Comparison of ENCODE assay signal across 22 cellular contexts in the genomic region with DNA sequence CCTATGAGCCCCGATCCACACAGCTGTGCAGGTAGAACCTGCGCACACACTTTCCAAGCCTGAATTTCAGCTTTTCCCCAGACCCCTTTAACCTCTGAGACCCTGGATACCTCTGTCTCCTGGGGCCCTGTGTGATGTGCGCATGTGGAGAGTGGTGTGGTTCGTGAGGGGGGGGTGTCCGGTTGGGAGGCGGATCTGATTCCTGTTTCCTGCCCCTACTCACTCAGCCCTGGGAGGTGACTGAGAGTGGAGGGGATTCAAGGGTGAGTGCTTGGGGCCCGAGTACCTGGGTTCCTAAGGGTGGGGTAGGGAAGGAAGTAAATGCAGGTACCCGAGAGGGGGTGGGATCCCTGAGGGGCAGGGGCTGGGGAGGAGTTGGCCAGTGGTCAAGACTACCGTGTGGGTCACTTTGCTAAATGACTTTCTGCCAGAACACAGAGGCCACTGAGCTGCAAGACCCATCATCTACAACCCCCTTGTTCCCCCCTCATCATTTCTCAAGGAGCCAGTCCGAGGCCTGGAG. TPM values are rescaled to one million over a fixed set of nuclear protein-coding genes. Genes with fewer than 3 reads are reported as not detected.
DNase-seq lines count a peak whose midpoint lies in the region; ATAC-seq and TF ChIP-seq lines count a peak whose summit lies in the region.
"Had no signal": no experiment of that assay in that cellular context is flagged by ENCODE, and none has a peak within 500 bp of the region (broad histone marks: within the 10 kb centered on the region; RNA-seq: fewer than 3 reads in every experiment).

No MANE protein-coding gene starts in this region.

- H3K4me2 ChIP-seq in osteoblast (ENCODE audit: insufficient read depth, low read length), result no peak overlapping the region

- H4K20me1 ChIP-seq in osteoblast (ENCODE audit: insufficient read depth, low read length), result no peaks in the 10 kb centered on the region

- ATAC-seq in left colon (no peak), GM21717 (IDR thresholded peaks at IDR 0.05; ENCODE audit: unreplicated experiment) (no peak), GM21825 (IDR thresholded peaks at IDR 0.05; ENCODE audit: unreplicated experiment) (no peak)
- ATAC-seq: PC-3, SK-N-SH treated with all-trans-retinoic acid at 6 μM for 48 hours had no signal

- TF ChIP-seq CTCF in left ventricle myocardium inferior (IDR thresholded peaks at IDR 0.05; ENCODE audit: borderline replicate concordance), result no peak
- TF ChIP-seq CTCF in osteoblast (IDR thresholded peaks at IDR 0.05; ENCODE audit: extremely low read depth, low read depth, low read length), result no peak
- no peak for TF ChIP-seq CTCF in tibial artery (IDR thresholded peaks at IDR 0.05)

- H3K27me3 ChIP-seq in left ventricle myocardium inferior (ENCODE audit: low read depth) (peaks cover 44% of the 10 kb centered on the region), osteoblast (ENCODE audit: insufficient read depth, low read length) (peaks cover 46% of the 10 kb centered on the region), tibial artery (peaks cover 0 to 50% of the 10 kb centered on the region in 2 donors)

- intact Hi-C loops in left ventricle myocardium inferior (cut with micrococcal nuclease), result loop anchor here (10.0 kb wide), 1 partner anchor 54 kb away; no protein-coding TSS in a partner anchor
- intact Hi-C loops in tibial artery (cut with DNase I; ENCODE audit: low total_unique reads), result loop anchor here (5.0 kb wide), 1 partner anchor 48 kb away; no protein-coding TSS in a partner anchor
- intact Hi-C loops in left colon (cut with DNase I, micrococcal nuclease), result no loop called here

- H3K79me2 ChIP-seq in osteoblast (ENCODE audit: insufficient read depth, low read length), result no peaks in the 10 kb centered on the region

- H3K27ac ChIP-seq in left ventricle myocardium inferior (replicated peaks) (peak overlapping the region; percentile 95), osteoblast (ENCODE audit: low read depth, low read length) (no peak overlapping the region), tibial artery (no peak overlapping the region)
- H3K27ac ChIP-seq: prostate gland had no signal

- peak; percentile 16 to 61 for DNase-seq in dermis microvascular lymphatic vessel endothelial cell (ENCODE audit: low read depth in 2 of 2)
- DNase-seq in left ventricle myocardium inferior, result peak; percentile 46
- peak; percentile 59 for DNase-seq in osteoblast (ENCODE audit: insufficient read length, low spot score, missing footprints)
- DNase-seq in tibial artery, result no peak
- no peak for DNase-seq in left colon
- no peak for DNase-seq in NCI-H1930 (lab: John Stamatoyannopoulos, UW)
- DNase-seq: activated CD4-positive, alpha-beta T cell treated with anti-CD3 and anti-CD28 coated beads, Interleukin-2, amount 10 ng/mL, durations not matched to agents 7 days and 5 days; activated CD8-positive, alpha-beta memory T cell treated with anti-CD3 and anti-CD28 coated beads, Interleukin-2, amount 50 U/mL, for 48 hours; Caco-2; cortex of kidney; erythroblast; hypothalamus; KG1; kidney glomerular epithelial cell; naive B cell; NCI-H1092; PC-3 had no signal

- H3K36me3 ChIP-seq in left ventricle myocardium inferior, result no peaks in the 10 kb centered on the region
- H3K36me3 ChIP-seq in osteoblast (ENCODE audit: insufficient read depth, low read length), result no peaks in the 10 kb centered on the region
- no peaks in the 10 kb centered on the region for H3K36me3 ChIP-seq in tibial artery
- H3K36me3 ChIP-seq: prostate gland had no signal

- H3K4me1 ChIP-seq in left ventricle myocardium inferior (peaks cover 41% of the 10 kb centered on the region), osteoblast (ENCODE audit: insufficient read depth, low read length) (no peaks in the 10 kb centered on the region), tibial artery (peaks cover 0 to 12% (median 7%) of the 10 kb centered on the region in 4 donors)
- H3K4me1 ChIP-seq: Caco-2, prostate gland had no signal

- no peak overlapping the region for H2AFZ ChIP-seq in osteoblast (ENCODE audit: low read length)

- H3K4me3 ChIP-seq in left ventricle myocardium inferior (peak overlapping the region; percentile 68), osteoblast (ENCODE audit: insufficient read depth, low read length) (no peak overlapping the region), tibial artery (peak overlapping the region; percentile 5 to 16)
- H3K4me3 ChIP-seq: prostate gland had no signal

- H3K9me3 ChIP-seq in left ventricle myocardium inferior (replicated peaks) (no peaks in the 10 kb centered on the region), osteoblast (ENCODE audit: low read depth, low read length) (no peaks in the 10 kb centered on the region), tibial artery (no peaks in the 10 kb centered on the region)
- H3K9me3 ChIP-seq: Caco-2, prostate gland had no signal

RNA-seq across cellular contexts. Expression of gene ARHGEF15, which starts 0.6 kb away (rescaled TPM):
- total RNA-seq in dermis microvascular lymphatic vessel endothelial cell, result 7.6 and 12.1 TPM in 2 replicates
- total RNA-seq in left ventricle myocardium inferior, result 19.4 TPM
- total RNA-seq in osteoblast, result not detected in 2 replicates
- total RNA-seq in left colon, result 1 to 10 TPM; 1.7 to 2.6 TPM
- total RNA-seq: activated CD4-positive, alpha-beta T cell treated with anti-CD3 and anti-CD28 coated beads, Interleukin-2, amount 10 ng/mL, durations not matched to agents 7 days and 5 days; Caco-2; PC-3 had no signal

RNA-seq across cellular contexts. Expression of gene SLC25A35, which starts 15.5 kb away (rescaled TPM):
- 0.39 and 0.63 TPM in 2 replicates for total RNA-seq in dermis microvascular lymphatic vessel endothelial cell
- 1.3 TPM for total RNA-seq in left ventricle myocardium inferior
- 1.1 and 2.1 TPM in 2 replicates for total RNA-seq in osteoblast
- 10 to 100 TPM in 1 of 2 donors, 1 to 10 TPM in 1; 7.2 to 11.8 TPM for total RNA-seq in left colon

RNA-seq across cellular contexts. Expression of gene RANGRF, which starts 22.2 kb away (rescaled TPM):
- total RNA-seq in dermis microvascular lymphatic vessel endothelial cell, result 10.4 and 13.4 TPM in 2 replicates
- 25.6 TPM for total RNA-seq in left ventricle myocardium inferior
- total RNA-seq in osteoblast, result 8.0 and 8.3 TPM in 2 replicates
- total RNA-seq in left colon, result 10 to 100 TPM; 11.8 to 13.4 TPM

RNA-seq across cellular contexts. Expression of gene ODF4, which starts 29.0 kb away (rescaled TPM):
- total RNA-seq in dermis microvascular lymphatic vessel endothelial cell (not detected in 2 replicates), left ventricle myocardium inferior (not detected), osteoblast (not detected in 2 replicates), left colon (not detected)
- total RNA-seq: activated CD4-positive, alpha-beta T cell treated with anti-CD3 and anti-CD28 coated beads, Interleukin-2, amount 10 ng/mL, durations not matched to agents 7 days and 5 days; astrocyte; Caco-2; PC-3; prostate gland had no signal

Comparison
In these comparisons a context has a peak if more than half of its experiments do, and no peak if none do; other contexts are left out.
1. DNase-seq: peak in dermis microvascular lymphatic vessel endothelial cell (2 of 2), left ventricle myocardium inferior (single experiment) and osteoblast (single experiment); none in tibial artery (0 of 2), left colon (0 of 2) and NCI-H1930 (0 of 2).
2. intact Hi-C loops: an anchor here in left ventricle myocardium inferior (10.0 kb wide) and tibial artery (5.0 kb wide); none called in left colon.